In genomic region chr2:232261776-232262175, GRCh38 we compare ENCODE assay signal across 33 cellular contexts.
"Had no signal": no experiment of that assay in that cellular context is flagged by ENCODE, and none has a peak within 500 bp of the region (broad histone marks: within the 10 kb centered on the region; RNA-seq: fewer than 3 reads in every experiment).

No MANE protein-coding gene starts in this region.

- H3K9me3 Mint-ChIP-seq: activated naive CD4-positive, alpha-beta T cell treated with anti-CD3 and anti-CD28 coated beads, Interleukin-2, amount 50 U/mL, for 24 hours; immature natural killer cell; stimulated activated memory B cell treated with anti-CD40 and anti-IgM and Interleukin-4, amounts not matched to agents 10 μg/mL and 1 μg/mL and 100 μg/mL, for 72 hours; stimulated activated naive CD8-positive, alpha-beta T cell treated with anti-CD3 and anti-CD28 coated beads, Interleukin-15, amount 100 ng/mL, for 72 hours had no signal

- H3K36me3 ChIP-seq: ovary had no signal

- H3K27ac ChIP-seq: body of pancreas, esophagus squamous epithelium, ovary, right lobe of liver, skin epidermis, thyroid gland, upper lobe of left lung, vagina, WERI-Rb-1 had no signal

- H3K27me3 ChIP-seq: body of pancreas, esophagus squamous epithelium, ovary, right lobe of liver, thyroid gland, upper lobe of left lung, vagina had no signal

- H3K4me1 ChIP-seq: body of pancreas, esophagus squamous epithelium, right lobe of liver, vagina had no signal

- H3K4me3 Mint-ChIP-seq: activated naive CD4-positive, alpha-beta T cell treated with anti-CD3 and anti-CD28 coated beads, Interleukin-2, amount 50 U/mL, for 24 hours; immature natural killer cell; naive thymus-derived CD4-positive, alpha-beta T cell; stimulated activated memory B cell treated with anti-CD40 and anti-IgM and Interleukin-4, amounts not matched to agents 10 μg/mL and 1 μg/mL and 100 μg/mL, for 72 hours; stimulated activated naive CD8-positive, alpha-beta T cell treated with anti-CD3 and anti-CD28 coated beads, Interleukin-15, amount 100 ng/mL, for 72 hours; T-helper 17 cell had no signal

- DNase-seq: activated CD4-positive, alpha-beta T cell treated with anti-CD3 and anti-CD28 coated beads for 48 hours; activated CD4-positive, alpha-beta T cell treated with anti-CD3 and anti-CD28 coated beads, Interleukin-2, amount 50 U/mL, for 48 hours; activated CD8-positive, alpha-beta memory T cell treated with anti-CD3 and anti-CD28 coated beads for 24 hours; activated gamma-delta T cell; anterior cingulate cortex; body of pancreas; dermis blood vessel endothelial cell; effector CD4-positive, alpha-beta T cell; esophagus squamous epithelium; head of caudate nucleus; hypothalamus; immature natural killer cell; kidney; left colon; mammary epithelial cell; midbrain; naive thymus-derived CD4-positive, alpha-beta T cell; ovary; right lobe of liver; stimulated activated CD4-positive, alpha-beta T cell treated with anti-CD3 and anti-CD28 coated beads, Interleukin-12 subunit alpha, Interleukin-12 subunit beta, amount 100 ng/mL, for 4 hours; stimulated activated CD4-positive, alpha-beta T cell treated with anti-CD3 and anti-CD28 coated beads, Interleukin-4, amount 100 ng/mL, for 1 hour; stimulated activated naive CD8-positive, alpha-beta T cell treated with anti-CD3 and anti-CD28 coated beads, Interleukin-15, amount 100 ng/mL, for 72 hours; T-helper 17 cell; T1000; thyroid gland; upper lobe of left lung; WERI-Rb-1 had no signal

- H3K4me3 ChIP-seq: body of pancreas, esophagus squamous epithelium, ovary, right lobe of liver, skin epidermis, thyroid gland, upper lobe of left lung, vagina had no signal

- H3K9me3 ChIP-seq: body of pancreas, esophagus squamous epithelium, ovary, right lobe of liver, thyroid gland, upper lobe of left lung, vagina had no signal

- H3K4me1 Mint-ChIP-seq: activated naive CD4-positive, alpha-beta T cell treated with anti-CD3 and anti-CD28 coated beads, Interleukin-2, amount 50 U/mL, for 24 hours; immature natural killer cell; stimulated activated naive CD8-positive, alpha-beta T cell treated with anti-CD3 and anti-CD28 coated beads, Interleukin-15, amount 100 ng/mL, for 72 hours had no signal

- ATAC-seq: activated CD4-positive, CD25-positive, alpha-beta regulatory T cell treated with anti-CD3 and anti-CD28 coated beads, Interleukin-2, amount 50 U/mL, for 24 hours; body of pancreas; left colon; naive thymus-derived CD4-positive, alpha-beta T cell; right lobe of liver; stimulated activated memory B cell treated with anti-CD40 and anti-IgM and Interleukin-4, amounts not matched to agents 10 μg/mL and 1 μg/mL and 100 μg/mL, for 72 hours; stimulated activated naive CD8-positive, alpha-beta T cell treated with anti-CD3 and anti-CD28 coated beads, Interleukin-15, amount 100 ng/mL, for 72 hours; T-helper 17 cell had no signal

- H3K27me3 Mint-ChIP-seq: activated naive CD4-positive, alpha-beta T cell treated with anti-CD3 and anti-CD28 coated beads, Interleukin-2, amount 50 U/mL, for 24 hours; naive thymus-derived CD4-positive, alpha-beta T cell; progenitor cell of endocrine pancreas; stimulated activated memory B cell treated with anti-CD40 and anti-IgM and Interleukin-4, amounts not matched to agents 10 μg/mL and 1 μg/mL and 100 μg/mL, for 72 hours; stimulated activated naive CD8-positive, alpha-beta T cell treated with anti-CD3 and anti-CD28 coated beads, Interleukin-15, amount 100 ng/mL, for 72 hours; T-helper 17 cell had no signal

- H3K27ac Mint-ChIP-seq: naive thymus-derived CD4-positive, alpha-beta T cell; progenitor cell of endocrine pancreas; stimulated activated memory B cell treated with anti-CD40 and anti-IgM and Interleukin-4, amounts not matched to agents 10 μg/mL and 1 μg/mL and 100 μg/mL, for 72 hours; T-helper 17 cell had no signal
